Comparison of ENCODE assay signal across 21 cellular contexts in genomic region chr12:40248034-40248433, GRCh38. TPM values are rescaled to one million over a fixed set of nuclear protein-coding genes. Genes with fewer than 3 reads are reported as not detected.
DNase-seq lines count a peak whose midpoint lies in the region; ATAC-seq, FAIRE-seq and TF ChIP-seq lines count a peak whose summit lies in the region.
"Had no signal": no experiment of that assay in that cellular context is flagged by ENCODE, and none has a peak within 500 bp of the region (broad histone marks: within the 10 kb centered on the region; RNA-seq: fewer than 3 reads in every experiment).

No MANE protein-coding gene starts in this region.

- H3K36me3 Mint-ChIP-seq in activated B cell treated with CpG ODN at 0.5 μM for 24 hours (ENCODE audit: low read depth), result peaks cover 35% of the 10 kb centered on the region
- peaks cover 14% of the 10 kb centered on the region for H3K36me3 Mint-ChIP-seq in stimulated activated memory B cell treated with anti-CD40 and anti-IgM and Interleukin-4, amounts not matched to agents 10 μg/mL and 1 μg/mL and 100 μg/mL, for 72 hours
- H3K36me3 Mint-ChIP-seq: CD8-positive, alpha-beta memory T cell had no signal

- H3K4me3 Mint-ChIP-seq in activated B cell treated with CpG ODN at 0.5 μM for 24 hours, result no peak overlapping the region
- H3K4me3 Mint-ChIP-seq in stimulated activated memory B cell treated with anti-CD40 and anti-IgM and Interleukin-4, amounts not matched to agents 10 μg/mL and 1 μg/mL and 100 μg/mL, for 72 hours, result no peak overlapping the region
- H3K4me3 Mint-ChIP-seq: CD8-positive, alpha-beta memory T cell; GM23338; T-helper 1 cell treated with Interleukin-12 subunit alpha and Interleukin-12 subunit beta and Interleukin-4 antibody, amounts not matched to agents 30 μg/mL and 1 μg/mL, for 36 hours had no signal

- H3K27me3 Mint-ChIP-seq in activated B cell treated with CpG ODN at 0.5 μM for 24 hours, result no peaks in the 10 kb centered on the region
- no peaks in the 10 kb centered on the region for H3K27me3 Mint-ChIP-seq in stimulated activated memory B cell treated with anti-CD40 and anti-IgM and Interleukin-4, amounts not matched to agents 10 μg/mL and 1 μg/mL and 100 μg/mL, for 72 hours
- H3K27me3 Mint-ChIP-seq: CD8-positive, alpha-beta memory T cell had no signal

- CTCF ChIA-PET in activated B cell treated with CpG ODN at 0.5 μM for 24 hours (lab: Charles Lee), result interaction anchor here (0.8 to 2.1 kb wide), 2 partner anchors 63 to 66 kb away, joined by 3 to 8 read pairs; no protein-coding TSS in a partner anchor

- peaks cover 28% of the 10 kb centered on the region for H3K4me1 Mint-ChIP-seq in activated B cell treated with CpG ODN at 0.5 μM for 24 hours
- H3K4me1 Mint-ChIP-seq in stimulated activated memory B cell treated with anti-CD40 and anti-IgM and Interleukin-4, amounts not matched to agents 10 μg/mL and 1 μg/mL and 100 μg/mL, for 72 hours, result peaks cover 16% of the 10 kb centered on the region
- H3K4me1 Mint-ChIP-seq: CD8-positive, alpha-beta memory T cell; GM23338 had no signal

- no peak for TF ChIP-seq CTCF in activated B cell treated with CpG ODN at 0.5 μM for 24 hours (IDR thresholded peaks at IDR 0.05)

- peaks cover 4% of the 10 kb centered on the region for H3K9me3 Mint-ChIP-seq in activated B cell treated with CpG ODN at 0.5 μM for 24 hours
- H3K9me3 Mint-ChIP-seq in stimulated activated memory B cell treated with anti-CD40 and anti-IgM and Interleukin-4, amounts not matched to agents 10 μg/mL and 1 μg/mL and 100 μg/mL, for 72 hours, result peaks cover 4% of the 10 kb centered on the region
- H3K9me3 Mint-ChIP-seq: GM23338; T-helper 1 cell treated with Interleukin-12 subunit alpha and Interleukin-12 subunit beta and Interleukin-4 antibody, amounts not matched to agents 30 μg/mL and 1 μg/mL, for 36 hours had no signal

- POLR2A ChIA-PET in activated B cell treated with CpG ODN at 0.5 μM for 24 hours (lab: Charles Lee), result interaction anchor here (1.4 to 2.3 kb wide), 3 partner anchors 10 to 23 kb away, joined by 6 to 23 read pairs (median 14); partner anchors contain the start of gene LRRK2

- peak overlapping the region; percentile 80 for H3K27ac Mint-ChIP-seq in activated B cell treated with CpG ODN at 0.5 μM for 24 hours
- H3K27ac Mint-ChIP-seq in stimulated activated memory B cell treated with anti-CD40 and anti-IgM and Interleukin-4, amounts not matched to agents 10 μg/mL and 1 μg/mL and 100 μg/mL, for 72 hours, result peak overlapping the region; percentile 71
- H3K27ac Mint-ChIP-seq: GM23338; T-helper 1 cell treated with Interleukin-12 subunit alpha and Interleukin-12 subunit beta and Interleukin-4 antibody, amounts not matched to agents 30 μg/mL and 1 μg/mL, for 36 hours had no signal

- peak; percentile 23 for FAIRE-seq in GM12891 (lab: Jason Lieb, UNC)

- DNase-seq in GM12891 (ENCODE audit: insufficient read length, low spot score) (no peak), activated B cell treated with CpG ODN at 0.5 μM for 24 hours (no peak)
- DNase-seq: AML-193; CD8-positive, alpha-beta memory T cell; DMS53; GDM1; Kasumi-1; NCI-H1417 treated with DMSO at 0.1 percent for 48 hours; NCI-H187 treated with DMSO at 0.1 percent for 48 hours; NCI-H2107; NCI-H226; NCI-H510A treated with DMSO at 0.1 percent for 48 hours; NCI-H748 treated with DMSO at 0.1 percent for 48 hours; Right ventricle myocardium superior had no signal

- TF ChIP-seq POLR2A in GM12891 (IDR thresholded peaks at IDR 0.05; ENCODE audit: low read depth, low read length), result no peak

- peak; percentile 24 for ATAC-seq in GM21423 (IDR thresholded peaks at IDR 0.05; ENCODE audit: unreplicated experiment)
- no peak for ATAC-seq in activated B cell treated with CpG ODN at 0.5 μM for 24 hours (ENCODE audit: low read depth)
- ATAC-seq in stimulated activated memory B cell treated with anti-CD40 and anti-IgM and Interleukin-4, amounts not matched to agents 10 μg/mL and 1 μg/mL and 100 μg/mL, for 72 hours, result peak; percentile 50
- no peak for ATAC-seq in GM19397 (IDR thresholded peaks at IDR 0.05; ENCODE audit: unreplicated experiment)
- no peak for ATAC-seq in GM18868 (IDR thresholded peaks at IDR 0.05; ENCODE audit: unreplicated experiment)
- no peak for ATAC-seq in HG03175 (IDR thresholded peaks at IDR 0.05; ENCODE audit: unreplicated experiment)
- ATAC-seq: GM23338 had no signal

- intact Hi-C loops in activated B cell treated with CpG ODN at 0.5 μM for 24 hours (cut with micrococcal nuclease), result loop anchor here (2.0 kb wide), 1 partner anchor 15 kb away; no protein-coding TSS in a partner anchor

TF ChIP-seq in GM12891, 5 proteins besides CTCF, POLR2A, EP300 and RAD21:
- TF ChIP-seq POU2F2 (IDR thresholded peaks at IDR 0.05; ENCODE audit: low read depth, low read length), result no peak
TF ChIP-seq in GM12891: peak in this region for 0.

RNA-seq across cellular contexts. Expression of gene LRRK2, which starts 23.2 kb away (rescaled TPM):
- polyA plus RNA-seq in GM12891 (2012; ENCODE audit: low read depth, missing spikeins), result 0.24 TPM
- 59.9 and 71.7 TPM in 2 replicates for total RNA-seq in activated B cell treated with CpG ODN at 0.5 μM for 24 hours
- polyA plus RNA-seq: CD8-positive, alpha-beta memory T cell; GM23338 had no signal

Comparison
In these comparisons a context has a peak if more than half of its experiments do, and no peak if none do; other contexts are left out.
1. ATAC-seq: peak in GM21423 (single experiment) and stimulated activated memory B cell treated with anti-CD40 and anti-IgM and Interleukin-4, amounts not matched to agents 10 μg/mL and 1 μg/mL and 100 μg/mL, for 72 hours (single experiment); none in activated B cell treated with CpG ODN at 0.5 μM for 24 hours (single experiment), GM19397 (single experiment), GM18868 (single experiment) and HG03175 (single experiment).